ENCODE assay signal across 1 cellular context in genomic region chr15:100880897-100881242, GRCh38.
TF ChIP-seq lines count a peak whose summit lies in the region.

No MANE protein-coding gene starts in this region.

TF ChIP-seq in H1, 55 proteins besides CTCF, POLR2A, EP300 and RAD21:
- no peak for TF ChIP-seq SAP30 (IDR thresholded peaks at IDR 0.05; ENCODE audit: insufficient read depth, insufficient replicate concordance, low read length)
- no peak for TF ChIP-seq EZH2 (IDR thresholded peaks at IDR 0.05; ENCODE audit: low read depth, low read length, severe bottlenecking)
- TF ChIP-seq CHD2 (IDR thresholded peaks at IDR 0.05; ENCODE audit: low read length): no peak
- no peak for TF ChIP-seq SP1 (IDR thresholded peaks at IDR 0.05; ENCODE audit: low read depth, low read length)
- TF ChIP-seq TAF7 (optimal IDR thresholded peaks at IDR 0.05; ENCODE audit: borderline replicate concordance, low read depth, low read length): no peak
- no peak for TF ChIP-seq TBP (IDR thresholded peaks at IDR 0.05; ENCODE audit: low read depth, low read length)
- no peak for TF ChIP-seq SIX5 (IDR thresholded peaks at IDR 0.05; ENCODE audit: low read depth, low read length)
- TF ChIP-seq SIRT6 (IDR thresholded peaks at IDR 0.05; ENCODE audit: low read length): no peak
- no peak for TF ChIP-seq CHD7 (IDR thresholded peaks at IDR 0.05; ENCODE audit: insufficient replicate concordance, low read length)
- TF ChIP-seq GABPA (IDR thresholded peaks at IDR 0.05; ENCODE audit: borderline replicate concordance, insufficient read depth, low read length): no peak
- TF ChIP-seq KDM5A (IDR thresholded peaks at IDR 0.05; ENCODE audit: low read length): no peak
- TF ChIP-seq ZNF274 (IDR thresholded peaks at IDR 0.05; ENCODE audit: borderline replicate concordance, extremely low read depth, low read length): no peak
- no peak for TF ChIP-seq MAX (IDR thresholded peaks at IDR 0.05)
- no peak; the same call in 1 of the 2 replicates for TF ChIP-seq SUZ12 (IDR thresholded peaks at IDR 0.05; ENCODE audit: low read length)
- TF ChIP-seq RXRA (IDR thresholded peaks at IDR 0.05; ENCODE audit: insufficient read depth, low read depth, low read length): no peak
- no peak for TF ChIP-seq ATF2 (IDR thresholded peaks at IDR 0.05; ENCODE audit: low read length)
- TF ChIP-seq JUND (IDR thresholded peaks at IDR 0.05; ENCODE audit: low read length): no peak
- TF ChIP-seq SP2 (IDR thresholded peaks at IDR 0.05; ENCODE audit: low read length): no peak
- TF ChIP-seq E2F6 (IDR thresholded peaks at IDR 0.05): no peak
TF ChIP-seq in H1: peak in this region for 0.
